Comparison of ENCODE assay signal across 20 cellular contexts in the genomic region with DNA sequence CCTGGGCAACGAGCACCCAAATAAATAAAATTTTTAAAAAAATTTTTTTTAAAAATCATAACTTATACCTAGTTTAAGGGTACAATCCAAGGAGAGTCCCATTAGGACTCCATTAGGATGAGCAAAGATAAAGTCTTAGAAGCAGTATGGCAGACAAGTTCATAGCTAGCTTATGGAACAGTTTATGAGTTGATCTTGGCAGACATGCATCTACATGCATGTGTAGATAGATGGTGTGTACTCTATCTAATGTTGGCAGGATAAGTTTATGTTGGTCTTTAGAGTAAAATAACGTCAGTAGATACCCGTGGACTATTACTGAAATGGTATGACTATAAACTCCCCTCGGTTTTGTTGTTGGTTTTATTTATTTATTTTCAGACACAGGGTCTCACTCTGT. TPM values are rescaled to one million over a fixed set of nuclear protein-coding genes. Genes with fewer than 3 reads are reported as not detected.
DNase-seq lines count a peak whose midpoint lies in the region; ATAC-seq and TF ChIP-seq lines count a peak whose summit lies in the region.
"Had no signal": no experiment of that assay in that cellular context is flagged by ENCODE, and none has a peak within 500 bp of the region (broad histone marks: within the 10 kb centered on the region; RNA-seq: fewer than 3 reads in every experiment).

No MANE protein-coding gene starts in this region.

- no peaks in the 10 kb centered on the region for H3K36me3 Mint-ChIP-seq in endothelial cell (ENCODE audit: low read depth, unreplicated experiment)

- no peaks in the 10 kb centered on the region; the same call in 1 of the 2 replicates for H3K36me3 ChIP-seq in IMR-90 (ENCODE audit: control insufficient read depth, insufficient read depth, low read length)
- H3K36me3 ChIP-seq in osteoblast (ENCODE audit: insufficient read depth, low read length) = no peaks in the 10 kb centered on the region
- peaks cover 29% of the 10 kb centered on the region; the same call in 1 of the 2 replicates for H3K36me3 ChIP-seq in Karpas-422 (ENCODE audit: insufficient read depth, low read length)
- H3K36me3 ChIP-seq in esophagus muscularis mucosa = peaks cover 0 to 24% (median 5%) of the 10 kb centered on the region in 4 donors
- H3K36me3 ChIP-seq: uterus had no signal

- ATAC-seq in IMR-90 (ENCODE audit: low read depth) (no peak), GM18517 (IDR thresholded peaks at IDR 0.05; ENCODE audit: unreplicated experiment) (no peak)
- ATAC-seq: activated T-helper 17 cell treated with anti-CD3 and anti-CD28 coated beads, Interleukin-2, amount 50 U/mL, for 72 hours; CD8-positive, alpha-beta T cell; effector memory CD8-positive, alpha-beta T cell; natural killer cell; T-helper 17 cell had no signal

- no peaks in the 10 kb centered on the region for H3K27me3 ChIP-seq in IMR-90 (ENCODE audit: control insufficient read depth, insufficient read depth, low read length)
- H3K27me3 ChIP-seq in osteoblast (ENCODE audit: insufficient read depth, low read length) = no peaks in the 10 kb centered on the region
- no peaks in the 10 kb centered on the region for H3K27me3 ChIP-seq in Karpas-422 (ENCODE audit: low read length)
- H3K27me3 ChIP-seq in esophagus muscularis mucosa = no peaks in the 10 kb centered on the region
- H3K27me3 ChIP-seq: body of pancreas, pancreas, SJCRH30, uterus had no signal

- in situ Hi-C loops in IMR-90 (cut with MboI; ENCODE audit: low sequenced_read_pairs) = no loop called here

- no peak overlapping the region for H3K9ac ChIP-seq in IMR-90 (ENCODE audit: low read depth, low read length)
- no peak overlapping the region for H3K9ac ChIP-seq in Karpas-422 (ENCODE audit: low read length)

- H3K27ac Mint-ChIP-seq in endothelial cell (ENCODE audit: unreplicated experiment) = peak overlapping the region; percentile 80
- H3K27ac Mint-ChIP-seq: activated naive CD8-positive, alpha-beta T cell treated with anti-CD3 and anti-CD28 coated beads, Interleukin-2, amount 10 ng/mL, durations not matched to agents 7 days and 5 days; CD8-positive, alpha-beta T cell; effector memory CD8-positive, alpha-beta T cell had no signal

- H3K9me2 ChIP-seq in Karpas-422 (replicated peaks; ENCODE audit: insufficient read depth, low read length) = no peaks in the 10 kb centered on the region

- no peak for DNase-seq in IMR-90
- no peak for DNase-seq in endothelial cell (ENCODE audit: low spot score)
- DNase-seq in osteoblast (ENCODE audit: insufficient read length, low spot score, missing footprints) = no peak
- DNase-seq in Karpas-422 = no peak
- DNase-seq in esophagus muscularis mucosa (ENCODE audit: extremely low spot score) = no peak
- DNase-seq: activated CD8-positive, alpha-beta memory T cell treated with anti-CD3 and anti-CD28 coated beads, Interleukin-2, amount 50 U/mL, for 4 hours; activated naive CD8-positive, alpha-beta T cell treated with anti-CD3 and anti-CD28 coated beads, Interleukin-2, amount 10 ng/mL, durations not matched to agents 7 days and 5 days; CD8-positive, alpha-beta T cell; effector memory CD8-positive, alpha-beta T cell; natural killer cell; NCI-H1105; pancreas; SJCRH30; T-helper 17 cell; uterus had no signal

- TF ChIP-seq CTCF in C4-2B (conservative IDR thresholded peaks at IDR 0.05) (no peak), IMR-90 (conservative IDR thresholded peaks at IDR 0.05; ENCODE audit: low read depth, low read length) (no peak), endothelial cell (IDR thresholded peaks at IDR 0.05; ENCODE audit: unreplicated experiment) (no peak), osteoblast (IDR thresholded peaks at IDR 0.05; ENCODE audit: extremely low read depth, low read depth, low read length) (no peak), esophagus muscularis mucosa (IDR thresholded peaks at IDR 0.05) (no peak)

- no peak overlapping the region for H3K4me3 Mint-ChIP-seq in endothelial cell (ENCODE audit: unreplicated experiment)
- H3K4me3 Mint-ChIP-seq: activated naive CD8-positive, alpha-beta T cell treated with anti-CD3 and anti-CD28 coated beads, Interleukin-2, amount 10 ng/mL, durations not matched to agents 7 days and 5 days; activated T-helper 17 cell treated with anti-CD3 and anti-CD28 coated beads, Interleukin-2, amount 50 U/mL, for 72 hours; CD8-positive, alpha-beta T cell; effector memory CD8-positive, alpha-beta T cell; mesothelial cell of epicardium; natural killer cell; T-helper 17 cell had no signal

- intact Hi-C loops in IMR-90 (cut with micrococcal nuclease) (no loop called here), esophagus muscularis mucosa (cut with DNase I) (no loop called here)

- peak overlapping the region in 1 of 2 experiments; percentile 32; a peak in 2 of 4 replicates for H4K8ac ChIP-seq in IMR-90 (ENCODE audit: low read depth in 2 of 2, low read length in 2 of 2)

- H3K4me2 ChIP-seq in IMR-90 (ENCODE audit: low read depth, low read length) = no peak overlapping the region
- no peak overlapping the region for H3K4me2 ChIP-seq in osteoblast (ENCODE audit: insufficient read depth, low read length)
- no peak overlapping the region for H3K4me2 ChIP-seq in Karpas-422 (ENCODE audit: low read depth, low read length, poor library complexity, severe bottlenecking)

- no peak overlapping the region for H3K23ac ChIP-seq in IMR-90 (ENCODE audit: low read depth, low read length)

- dilution Hi-C loops in IMR-90 (cut with HindIII; ENCODE audit: low sequenced_read_pairs, unreplicated experiment) = no loop called here

- no CpG with 5 or more reads among the region's 4 CpGs for WGBS in IMR-90 (ENCODE audit: extremely low coverage in 2 of 2, insufficient read length in 1 of 2), 2 experiments
- WGBS in esophagus muscularis mucosa = 99% methylated on average over 4 of the region's 4 CpGs

- POLR2A ChIA-PET in IMR-90 (lab: Charles Lee; ENCODE audit: unreplicated experiment) = no interaction called here

- H4K5ac ChIP-seq in IMR-90 (ENCODE audit: low read depth, low read length) = peak overlapping the region; percentile 36; the same call in 1 of the 2 replicates

- no peak for TF ChIP-seq POLR2A in IMR-90 (IDR thresholded peaks at IDR 0.05; ENCODE audit: low read depth, low read length)
- TF ChIP-seq POLR2A in esophagus muscularis mucosa (IDR thresholded peaks at IDR 0.05; ENCODE audit: low read depth) = no peak

- H4K20me1 ChIP-seq in IMR-90 (ENCODE audit: insufficient read depth, low read length) (no peaks in the 10 kb centered on the region), osteoblast (ENCODE audit: insufficient read depth, low read length) (no peaks in the 10 kb centered on the region), Karpas-422 (ENCODE audit: insufficient read depth, low read depth, low read length) (no peaks in the 10 kb centered on the region)

- H3K4me1 Mint-ChIP-seq in endothelial cell (ENCODE audit: unreplicated experiment) = peaks cover 5% of the 10 kb centered on the region
- H3K4me1 Mint-ChIP-seq: natural killer cell, T-helper 17 cell had no signal

- no peaks in the 10 kb centered on the region for H3K79me2 ChIP-seq in osteoblast (ENCODE audit: insufficient read depth, low read length)
- peaks cover 37% of the 10 kb centered on the region for H3K79me2 ChIP-seq in Karpas-422 (ENCODE audit: low read length)

- no peak overlapping the region for H4K91ac ChIP-seq in IMR-90 (ENCODE audit: insufficient read depth, low read depth, low read length)

- H3K27ac ChIP-seq in C4-2B = peak overlapping the region; percentile 80
- no peak overlapping the region for H3K27ac ChIP-seq in IMR-90 (ENCODE audit: insufficient read depth, low read length)
- peak overlapping the region; percentile 89 for H3K27ac ChIP-seq in osteoblast (ENCODE audit: low read depth, low read length)
- no peak overlapping the region for H3K27ac ChIP-seq in Karpas-422 (ENCODE audit: low read length)
- H3K27ac ChIP-seq in esophagus muscularis mucosa (replicated peaks in 1 of 4) = no peak overlapping the region
- H3K27ac ChIP-seq: SJCRH30 had no signal

- H2BK15ac ChIP-seq in IMR-90 (ENCODE audit: low read depth, low read length) = peak overlapping the region; percentile 1; the same call in 1 of the 3 replicates

- H3K27me3 Mint-ChIP-seq in endothelial cell (ENCODE audit: unreplicated experiment) = no peaks in the 10 kb centered on the region
- H3K27me3 Mint-ChIP-seq: activated naive CD8-positive, alpha-beta T cell treated with anti-CD3 and anti-CD28 coated beads, Interleukin-2, amount 10 ng/mL, durations not matched to agents 7 days and 5 days; activated T-helper 17 cell treated with anti-CD3 and anti-CD28 coated beads, Interleukin-2, amount 50 U/mL, for 72 hours; effector memory CD8-positive, alpha-beta T cell; T-helper 17 cell had no signal

- CTCF ChIA-PET in IMR-90 (lab: Yijun Ruan, JAX) = no interaction called here

- H3K4ac ChIP-seq in IMR-90 (ENCODE audit: low read depth, low read length) = peak overlapping the region; percentile 54; the same call in 1 of the 2 replicates

- H3K4me1 ChIP-seq in IMR-90 (ENCODE audit: control insufficient read depth, insufficient read depth, low read length) (peaks cover 7% of the 10 kb centered on the region), osteoblast (ENCODE audit: insufficient read depth, low read length) (peaks cover 33% of the 10 kb centered on the region), Karpas-422 (ENCODE audit: low read length) (peaks cover 15% of the 10 kb centered on the region), esophagus muscularis mucosa (peaks cover 0 to 10% (median 7%) of the 10 kb centered on the region in 4 donors)
- H3K4me1 ChIP-seq: uterus had no signal

- H2BK5ac ChIP-seq in IMR-90 (ENCODE audit: low read depth, low read length, poor library complexity, severe bottlenecking) = peak overlapping the region; percentile 6

- no peak overlapping the region for H3K4me3 ChIP-seq in IMR-90 (ENCODE audit: insufficient read depth, low read depth, low read length)
- no peak overlapping the region for H3K4me3 ChIP-seq in osteoblast (ENCODE audit: insufficient read depth, low read length)
- H3K4me3 ChIP-seq in Karpas-422 (ENCODE audit: low read length) = no peak overlapping the region
- H3K4me3 ChIP-seq in esophagus muscularis mucosa = no peak overlapping the region
- H3K4me3 ChIP-seq: body of pancreas, pancreas, SJCRH30, uterus had no signal

- no peak overlapping the region for H2AK9ac ChIP-seq in IMR-90 (replicated peaks; ENCODE audit: low read depth, low read length, poor library complexity)

- H2AFZ ChIP-seq in IMR-90 (replicated peaks; ENCODE audit: low read length, poor library complexity) (no peak overlapping the region), osteoblast (ENCODE audit: low read length) (no peak overlapping the region), Karpas-422 (ENCODE audit: low read length) (no peak overlapping the region)

- 0 out of 2 replicates have a peak overlapping the region, but pooled peaks have one; percentile 67 for H2AK5ac ChIP-seq in IMR-90 (ENCODE audit: low read depth, low read length)

- H3K56ac ChIP-seq in IMR-90 (ENCODE audit: extremely low read depth, insufficient read depth, low read length) = no peak overlapping the region

- H3K9me3 ChIP-seq in IMR-90 (ENCODE audit: control insufficient read depth, insufficient read depth, low read length) (no peaks in the 10 kb centered on the region), osteoblast (ENCODE audit: low read depth, low read length) (no peaks in the 10 kb centered on the region), Karpas-422 (ENCODE audit: low read length) (no peaks in the 10 kb centered on the region), esophagus muscularis mucosa (no peaks in the 10 kb centered on the region)
- H3K9me3 ChIP-seq: body of pancreas, pancreas, SJCRH30, uterus had no signal

- H3K9me3 Mint-ChIP-seq in endothelial cell (ENCODE audit: unreplicated experiment) = no peaks in the 10 kb centered on the region
- H3K9me3 Mint-ChIP-seq: activated naive CD8-positive, alpha-beta T cell treated with anti-CD3 and anti-CD28 coated beads, Interleukin-2, amount 10 ng/mL, durations not matched to agents 7 days and 5 days; activated T-helper 17 cell treated with anti-CD3 and anti-CD28 coated beads, Interleukin-2, amount 50 U/mL, for 72 hours; CD8-positive, alpha-beta T cell; effector memory CD8-positive, alpha-beta T cell; mesothelial cell of epicardium; natural killer cell had no signal

- peak overlapping the region; percentile 13; the same call in 1 of the 2 replicates for H2BK120ac ChIP-seq in IMR-90 (ENCODE audit: low read depth, low read length)

- peak overlapping the region; percentile 26; the same call in 1 of the 2 replicates for H3K18ac ChIP-seq in IMR-90 (ENCODE audit: low read depth, low read length)

- H2BK20ac ChIP-seq in IMR-90 (ENCODE audit: low read depth, low read length) = no peak overlapping the region

- peaks cover 3 to 7% of the 10 kb centered on the region in 2 experiments; a peak in 2 of 4 replicates for H3K79me1 ChIP-seq in IMR-90 (ENCODE audit: low read depth in 1 of 2, low read length in 2 of 2)

- peak overlapping the region; percentile 42; the same call in 1 of the 2 replicates for H3K14ac ChIP-seq in IMR-90 (replicated peaks; ENCODE audit: low read depth, low read length)

- no TSS peak for BruUV-seq in IMR-90 (replicated peaks; lab: Mats Ljungman, UMichigan)

- no peak for TF ChIP-seq EP300 in esophagus muscularis mucosa (IDR thresholded peaks at IDR 0.05)

- TF ChIP-seq RAD21 in IMR-90 (IDR thresholded peaks at IDR 0.05; ENCODE audit: low read length) = no peak

- 0 out of 2 replicates have a peak, but pooled peaks cover 3% of the 10 kb centered on the region for H3K9me1 ChIP-seq in IMR-90 (ENCODE audit: insufficient read depth, low read length)

RNA-seq across cellular contexts. Expression of gene NSUN6, which starts 40.2 kb away (rescaled TPM):
- total RNA-seq in IMR-90 (2012; rRNA removed) = 11.4 and 11.5 TPM in 2 replicates
- 4.1 and 4.6 TPM in 2 replicates for polyA plus RNA-seq in IMR-90 (2012; rRNA removed)
- 0.73 and 1.1 TPM in 2 replicates for polyA plus RNA-seq in IMR-90 (2012; cell fraction: cytosol; rRNA removed)
- polyA plus RNA-seq in IMR-90 (2012; cell fraction: nucleus; rRNA removed; ENCODE audit: low replicate concordance) = 1.6 and 13.3 TPM in 2 replicates
- total RNA-seq in endothelial cell (ENCODE audit: unreplicated experiment) = 11.6 TPM
- total RNA-seq in osteoblast = 4.7 and 6.8 TPM in 2 replicates
- total RNA-seq in Karpas-422 (2014; rRNA removed; shearing (Covaris generic); ENCODE audit: low replicate concordance) = 22.0 and 29.0 TPM in 2 replicates
- total RNA-seq in esophagus muscularis mucosa = 10 to 100 TPM in 1 of 4 donors, 1 to 10 TPM in 3; 5.0 to 10.4 (median 5.7) TPM

RNA-seq across cellular contexts. Expression of gene ARL5B, which starts 48.1 kb away (rescaled TPM):
- total RNA-seq in IMR-90 (2012; rRNA removed) = 12.0 and 32.8 TPM in 2 replicates
- 4.8 and 5.9 TPM in 2 replicates for polyA plus RNA-seq in IMR-90 (2012; rRNA removed)
- 0.69 and 0.88 TPM in 2 replicates for polyA plus RNA-seq in IMR-90 (2012; cell fraction: cytosol; rRNA removed)
- 3.1 and 41.9 TPM in 2 replicates for polyA plus RNA-seq in IMR-90 (2012; cell fraction: nucleus; rRNA removed; ENCODE audit: low replicate concordance)
- total RNA-seq in endothelial cell (ENCODE audit: unreplicated experiment) = 22.9 TPM
- total RNA-seq in osteoblast = 19.5 and 19.7 TPM in 2 replicates
- 7.8 and 22.4 TPM in 2 replicates for total RNA-seq in Karpas-422 (2014; rRNA removed; shearing (Covaris generic); ENCODE audit: low replicate concordance)
- total RNA-seq in esophagus muscularis mucosa = 10 to 100 TPM in 1 of 4 donors, 1 to 10 TPM in 3; 7.5 to 14.7 (median 8.9) TPM

Comparison
In these comparisons a context has a peak if more than half of its experiments do, and no peak if none do; other contexts are left out.
1. H3K27ac ChIP-seq: peak in C4-2B (single experiment) and osteoblast (single experiment); none in IMR-90 (single experiment), Karpas-422 (single experiment) and esophagus muscularis mucosa (0 of 4).